In the genomic region with DNA sequence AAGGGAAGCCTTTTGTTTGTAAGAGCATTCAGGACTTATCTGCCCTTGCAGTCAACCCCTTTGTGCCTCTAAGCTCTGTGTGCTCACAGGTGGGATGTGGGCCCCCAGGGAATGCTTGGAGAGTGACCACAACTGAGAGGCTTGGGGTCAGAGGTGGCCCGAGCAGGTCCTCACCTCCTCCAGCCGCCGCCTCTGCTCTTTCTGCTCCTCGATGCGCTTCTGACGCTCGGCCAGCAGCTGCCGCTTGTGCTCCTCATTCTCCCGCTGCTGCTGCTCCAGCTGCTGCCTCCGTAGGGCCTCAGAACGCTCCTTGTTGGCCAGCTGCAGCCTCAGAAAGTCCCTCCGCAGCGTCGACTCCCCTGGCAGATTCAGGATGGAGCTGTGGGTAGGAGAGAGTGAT, we compare ENCODE assay signal across 15 cellular contexts.
DNase-seq lines count a peak whose midpoint lies in the region; ATAC-seq and TF ChIP-seq lines count a peak whose summit lies in the region.
"Had no signal": no experiment of that assay in that cellular context is flagged by ENCODE, and none has a peak within 500 bp of the region (broad histone marks: within the 10 kb centered on the region; RNA-seq: fewer than 3 reads in every experiment).

No MANE protein-coding gene starts in this region.

- H3K4me1 ChIP-seq in GM23338 (ENCODE audit: insufficient read depth), result no peaks in the 10 kb centered on the region
- H3K4me1 ChIP-seq in right cardiac atrium (ENCODE audit: control insufficient read depth, insufficient read depth, low read length), result no peaks in the 10 kb centered on the region
- H3K4me1 ChIP-seq: BE2C, upper lobe of right lung had no signal

- no peak overlapping the region for H3K4me3 ChIP-seq in GM23338
- no peak overlapping the region for H3K4me3 ChIP-seq in right cardiac atrium (ENCODE audit: low read length)
- H3K4me3 ChIP-seq: upper lobe of right lung had no signal

- DNase-seq in GM23338 (ENCODE audit: low spot score), result peak; percentile 21
- peak in 38 of 56 donors; percentile 8 to 80 (median 44) for DNase-seq in amygdala (lab: John Stamatoyannopoulos, UW)
- DNase-seq in right cardiac atrium, result peak; percentile 40 to 81 (median 73)
- peak; percentile 74 for DNase-seq in pons (ENCODE audit: low spot score)
- DNase-seq in GM13977 (ENCODE audit: low spot score), result no peak
- DNase-seq in G401 (ENCODE audit: low spot score), result no peak
- no peak for DNase-seq in activated T-cell treated with anti-CD3 and anti-CD28 coated beads, Interleukin-2, amount 50 U/mL, for 1 hour
- DNase-seq: activated CD4-positive, alpha-beta T cell treated with anti-CD3 and anti-CD28 coated beads for 36 hours; activated T-cell treated with anti-CD3 and anti-CD28 coated beads, Interleukin-2, amount 50 U/mL, for 48 hours; occipital lobe; stimulated activated CD8-positive, alpha-beta memory T cell treated with anti-CD3 and anti-CD28 coated beads, Interleukin-4, amount 100 ng/mL, for 48 hours; upper lobe of right lung had no signal

- H3K4me2 ChIP-seq in GM23338, result no peak overlapping the region

- in situ Hi-C loops in GM13977 (cut with MboI; ENCODE audit: low pct_unique_long_range_greater_than_20kb, low sequenced_read_pairs, unreplicated experiment), result loop anchor here (10.0 kb wide), 1 partner anchor 408 kb away; no protein-coding TSS in a partner anchor
- in situ Hi-C loops in G401 (cut with HindIII; ENCODE audit: low sequenced_read_pairs), result no loop called here

- intact Hi-C loops in right cardiac atrium (cut with DNase I), result loop anchor here in 1 of 4 donors (10.0 kb wide), 1 partner anchor 408 kb away; no protein-coding TSS in a partner anchor

- H3K9me3 ChIP-seq in right cardiac atrium (ENCODE audit: control insufficient read depth, low read length), result no peaks in the 10 kb centered on the region
- H3K9me3 ChIP-seq: BE2C, upper lobe of right lung had no signal

- H4K20me1 ChIP-seq in GM23338 (replicated peaks; ENCODE audit: insufficient read depth), result no peaks in the 10 kb centered on the region

- ATAC-seq in GM23338 (peak; percentile 81), right cardiac atrium (peak; percentile 51 to 54), GM18909 (IDR thresholded peaks at IDR 0.05; ENCODE audit: poor library complexity, unreplicated experiment) (no peak)
- ATAC-seq: activated CD4-positive, alpha-beta T cell treated with anti-CD3 and anti-CD28 coated beads for 36 hours; upper lobe of right lung had no signal

- H3K27ac Mint-ChIP-seq in GM23338, result no peak overlapping the region
- H3K27ac Mint-ChIP-seq: activated CD4-positive, alpha-beta T cell treated with anti-CD3 and anti-CD28 coated beads for 36 hours; T-helper 1 cell treated with Interleukin-12 subunit alpha and Interleukin-12 subunit beta and Interleukin-4 antibody, amounts not matched to agents 30 μg/mL and 1 μg/mL, for 36 hours had no signal

- peak in 1 of 2 experiments; percentile 46; a peak in 2 of 4 replicates for TF ChIP-seq CTCF in GM23338 (conservative IDR thresholded peaks at IDR 0.05; ENCODE audit: low read depth in 2 of 2)
- no peak for TF ChIP-seq CTCF in GM13977 (IDR thresholded peaks at IDR 0.05; ENCODE audit: extremely low read depth, insufficient read depth, missing control alignments)

- H3F3A ChIP-seq in GM23338 (replicated peaks; ENCODE audit: low read depth), result no peaks in the 10 kb centered on the region

- H3K27ac ChIP-seq in GM23338 (ENCODE audit: low read depth), result no peak overlapping the region
- no peak overlapping the region for H3K27ac ChIP-seq in right cardiac atrium (ENCODE audit: low read length)
- H3K27ac ChIP-seq: upper lobe of right lung had no signal

- 72% methylated on average over 14 of the region's 14 CpGs for WGBS in right cardiac atrium

- no peak overlapping the region for H2AFZ ChIP-seq in GM23338

- H3K27me3 ChIP-seq in GM23338 (ENCODE audit: insufficient read depth) (no peaks in the 10 kb centered on the region), right cardiac atrium (ENCODE audit: control insufficient read depth, insufficient read depth) (no peaks in the 10 kb centered on the region)
- H3K27me3 ChIP-seq: BE2C, upper lobe of right lung had no signal

- peaks cover 5% of the 10 kb centered on the region for H3K27me3 Mint-ChIP-seq in GM23338 (ENCODE audit: insufficient read depth, low read depth, poor library complexity)
- H3K27me3 Mint-ChIP-seq: activated CD4-positive, alpha-beta T cell treated with anti-CD3 and anti-CD28 coated beads for 36 hours had no signal

- H3K9me2 ChIP-seq in GM23338 (ENCODE audit: insufficient read depth), result no peaks in the 10 kb centered on the region

- H3K79me2 ChIP-seq in GM23338 (replicated peaks; ENCODE audit: insufficient read depth), result no peaks in the 10 kb centered on the region

- H3K4me3 Mint-ChIP-seq in GM23338, result no peak overlapping the region
- H3K4me3 Mint-ChIP-seq: activated CD4-positive, alpha-beta T cell treated with anti-CD3 and anti-CD28 coated beads for 36 hours; T-helper 1 cell treated with Interleukin-12 subunit alpha and Interleukin-12 subunit beta and Interleukin-4 antibody, amounts not matched to agents 30 μg/mL and 1 μg/mL, for 36 hours had no signal

- peaks cover 8% of the 10 kb centered on the region; the same call in 1 of the 2 replicates for H3K36me3 ChIP-seq in GM23338 (ENCODE audit: insufficient read depth)
- H3K36me3 ChIP-seq: BE2C had no signal

- H3K36me3 Mint-ChIP-seq in GM23338 (ENCODE audit: low read depth), result peaks cover 54% of the 10 kb centered on the region

- H3K4me1 Mint-ChIP-seq in GM23338, result no peaks in the 10 kb centered on the region; the same call in 2 of the 3 replicates
- H3K4me1 Mint-ChIP-seq: activated CD4-positive, alpha-beta T cell treated with anti-CD3 and anti-CD28 coated beads for 36 hours had no signal

- no peaks in the 10 kb centered on the region; the same call in 1 of the 3 replicates for H3K9me3 Mint-ChIP-seq in GM23338
- H3K9me3 Mint-ChIP-seq: T-helper 1 cell treated with Interleukin-12 subunit alpha and Interleukin-12 subunit beta and Interleukin-4 antibody, amounts not matched to agents 30 μg/mL and 1 μg/mL, for 36 hours had no signal

TF ChIP-seq in GM23338, 12 proteins besides CTCF, POLR2A, EP300 and RAD21 (continues in another document):
- TF ChIP-seq STAT1 (IDR thresholded peaks at IDR 0.05; ENCODE audit: unreplicated experiment), result no peak
- no peak for TF ChIP-seq NANOG (IDR thresholded peaks at IDR 0.05; ENCODE audit: borderline replicate concordance)
- no peak for TF ChIP-seq EZH2phosphoT487 (IDR thresholded peaks at IDR 0.05; ENCODE audit: unreplicated experiment)
- TF ChIP-seq ZNF114 (CRISPR knock-in tag; IDR thresholded peaks at IDR 0.05), result no peak
- TF ChIP-seq, protein P1, sequence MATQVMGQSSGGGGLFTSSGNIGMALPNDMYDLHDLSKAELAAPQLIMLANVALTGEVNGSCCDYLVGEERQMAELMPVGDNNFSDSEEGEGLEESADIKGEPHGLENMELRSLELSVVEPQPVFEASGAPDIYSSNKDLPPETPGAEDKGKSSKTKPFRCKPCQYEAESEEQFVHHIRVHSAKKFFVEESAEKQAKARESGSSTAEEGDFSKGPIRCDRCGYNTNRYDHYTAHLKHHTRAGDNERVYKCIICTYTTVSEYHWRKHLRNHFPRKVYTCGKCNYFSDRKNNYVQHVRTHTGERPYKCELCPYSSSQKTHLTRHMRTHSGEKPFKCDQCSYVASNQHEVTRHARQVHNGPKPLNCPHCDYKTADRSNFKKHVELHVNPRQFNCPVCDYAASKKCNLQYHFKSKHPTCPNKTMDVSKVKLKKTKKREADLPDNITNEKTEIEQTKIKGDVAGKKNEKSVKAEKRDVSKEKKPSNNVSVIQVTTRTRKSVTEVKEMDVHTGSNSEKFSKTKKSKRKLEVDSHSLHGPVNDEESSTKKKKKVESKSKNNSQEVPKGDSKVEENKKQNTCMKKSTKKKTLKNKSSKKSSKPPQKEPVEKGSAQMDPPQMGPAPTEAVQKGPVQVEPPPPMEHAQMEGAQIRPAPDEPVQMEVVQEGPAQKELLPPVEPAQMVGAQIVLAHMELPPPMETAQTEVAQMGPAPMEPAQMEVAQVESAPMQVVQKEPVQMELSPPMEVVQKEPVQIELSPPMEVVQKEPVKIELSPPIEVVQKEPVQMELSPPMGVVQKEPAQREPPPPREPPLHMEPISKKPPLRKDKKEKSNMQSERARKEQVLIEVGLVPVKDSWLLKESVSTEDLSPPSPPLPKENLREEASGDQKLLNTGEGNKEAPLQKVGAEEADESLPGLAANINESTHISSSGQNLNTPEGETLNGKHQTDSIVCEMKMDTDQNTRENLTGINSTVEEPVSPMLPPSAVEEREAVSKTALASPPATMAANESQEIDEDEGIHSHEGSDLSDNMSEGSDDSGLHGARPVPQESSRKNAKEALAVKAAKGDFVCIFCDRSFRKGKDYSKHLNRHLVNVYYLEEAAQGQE (IDR thresholded peaks at IDR 0.05; ENCODE audit: unreplicated experiment), result no peak
- TF ChIP-seq JUNB (IDR thresholded peaks at IDR 0.05; ENCODE audit: unreplicated experiment), result no peak
- TF ChIP-seq, protein P2, sequence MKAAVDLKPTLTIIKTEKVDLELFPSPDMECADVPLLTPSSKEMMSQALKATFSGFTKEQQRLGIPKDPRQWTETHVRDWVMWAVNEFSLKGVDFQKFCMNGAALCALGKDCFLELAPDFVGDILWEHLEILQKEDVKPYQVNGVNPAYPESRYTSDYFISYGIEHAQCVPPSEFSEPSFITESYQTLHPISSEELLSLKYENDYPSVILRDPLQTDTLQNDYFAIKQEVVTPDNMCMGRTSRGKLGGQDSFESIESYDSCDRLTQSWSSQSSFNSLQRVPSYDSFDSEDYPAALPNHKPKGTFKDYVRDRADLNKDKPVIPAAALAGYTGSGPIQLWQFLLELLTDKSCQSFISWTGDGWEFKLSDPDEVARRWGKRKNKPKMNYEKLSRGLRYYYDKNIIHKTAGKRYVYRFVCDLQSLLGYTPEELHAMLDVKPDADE (IDR thresholded peaks at IDR 0.05), result no peak

Comparison
In these comparisons a context has a peak if more than half of its experiments do, and no peak if none do; other contexts are left out.
1. DNase-seq: peak in GM23338 (single experiment), amygdala (38 of 56), right cardiac atrium (3 of 3) and pons (single experiment); none in GM13977 (single experiment), G401 (single experiment) and activated T-cell treated with anti-CD3 and anti-CD28 coated beads, Interleukin-2, amount 50 U/mL, for 1 hour (single experiment).